In the genomic region with DNA sequence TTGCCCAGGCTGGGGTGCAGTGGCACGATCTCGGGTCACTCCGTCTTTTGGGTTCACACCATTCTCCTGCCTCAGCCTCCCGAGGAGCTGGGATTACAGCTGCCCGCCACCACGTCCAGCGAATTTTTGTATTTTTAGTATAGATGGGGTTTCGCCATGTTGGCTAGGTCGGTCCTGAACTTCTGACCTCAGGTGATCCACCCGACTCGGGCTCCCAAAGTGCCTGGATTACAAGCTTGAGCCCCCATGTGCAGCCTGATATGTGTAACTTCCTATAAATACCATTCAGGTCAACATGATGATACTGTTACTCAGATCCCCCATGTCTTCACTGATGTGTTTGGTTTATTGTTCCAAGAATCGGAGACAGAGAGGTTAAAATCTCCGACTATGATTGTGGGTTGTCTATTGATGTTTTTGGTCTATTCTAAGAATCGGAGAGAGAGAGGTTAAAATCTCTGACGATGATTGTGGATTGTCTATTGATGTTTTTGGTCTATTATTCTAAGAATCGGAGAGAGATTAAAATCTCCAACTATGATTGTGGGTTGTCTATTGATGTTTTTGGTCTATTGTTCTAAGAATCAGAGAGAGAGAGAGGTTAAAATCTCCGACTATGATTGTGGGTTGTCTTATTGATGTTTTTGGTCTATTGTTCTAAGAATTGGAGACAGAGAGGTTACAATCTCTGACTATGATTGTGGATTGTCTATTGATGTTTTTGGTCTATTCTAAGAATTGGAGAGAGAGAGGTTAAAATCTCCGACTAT, we compare ENCODE assay signal across 1 cellular context.
TF ChIP-seq lines count a peak whose summit lies in the region.

No MANE protein-coding gene starts in this region.

TF ChIP-seq in GM12878, 131 proteins besides CTCF, POLR2A, EP300 and RAD21:
- TF ChIP-seq BCL11A (IDR thresholded peaks at IDR 0.05; ENCODE audit: low read depth, low read length): no peak
- TF ChIP-seq, protein P1, sequence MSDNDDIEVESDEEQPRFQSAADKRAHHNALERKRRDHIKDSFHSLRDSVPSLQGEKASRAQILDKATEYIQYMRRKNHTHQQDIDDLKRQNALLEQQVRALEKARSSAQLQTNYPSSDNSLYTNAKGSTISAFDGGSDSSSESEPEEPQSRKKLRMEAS (IDR thresholded peaks at IDR 0.05; ENCODE audit: low read depth, low read length): no peak
- TF ChIP-seq, protein P2, sequence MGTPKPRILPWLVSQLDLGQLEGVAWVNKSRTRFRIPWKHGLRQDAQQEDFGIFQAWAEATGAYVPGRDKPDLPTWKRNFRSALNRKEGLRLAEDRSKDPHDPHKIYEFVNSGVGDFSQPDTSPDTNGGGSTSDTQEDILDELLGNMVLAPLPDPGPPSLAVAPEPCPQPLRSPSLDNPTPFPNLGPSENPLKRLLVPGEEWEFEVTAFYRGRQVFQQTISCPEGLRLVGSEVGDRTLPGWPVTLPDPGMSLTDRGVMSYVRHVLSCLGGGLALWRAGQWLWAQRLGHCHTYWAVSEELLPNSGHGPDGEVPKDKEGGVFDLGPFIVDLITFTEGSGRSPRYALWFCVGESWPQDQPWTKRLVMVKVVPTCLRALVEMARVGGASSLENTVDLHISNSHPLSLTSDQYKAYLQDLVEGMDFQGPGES (IDR thresholded peaks at IDR 0.05): no peak
- TF ChIP-seq, protein P3, sequence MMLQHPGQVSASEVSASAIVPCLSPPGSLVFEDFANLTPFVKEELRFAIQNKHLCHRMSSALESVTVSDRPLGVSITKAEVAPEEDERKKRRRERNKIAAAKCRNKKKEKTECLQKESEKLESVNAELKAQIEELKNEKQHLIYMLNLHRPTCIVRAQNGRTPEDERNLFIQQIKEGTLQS (IDR thresholded peaks at IDR 0.05; ENCODE audit: borderline replicate concordance, extremely low read depth, low read depth, low read length): no peak
- no peak for TF ChIP-seq ZSCAN29 (IDR thresholded peaks at IDR 0.05)
- TF ChIP-seq SMARCA5 (IDR thresholded peaks at IDR 0.05): no peak
- TF ChIP-seq TARDBP (IDR thresholded peaks at IDR 0.05; ENCODE audit: borderline replicate concordance): no peak
